In genomic region chr10:77197544-77197943, GRCh38 we compare ENCODE assay signal across 1 cellular context.
A peak's percentile ranks its signal among the peaks of the same experiment; 100 is the strongest.
TF ChIP-seq lines count a peak whose summit lies in the region.

No MANE protein-coding gene starts in this region.

TF ChIP-seq in GM12878, 131 proteins besides CTCF, POLR2A, EP300 and RAD21 (continued from another document and continues in another):
- TF ChIP-seq, protein P1, sequence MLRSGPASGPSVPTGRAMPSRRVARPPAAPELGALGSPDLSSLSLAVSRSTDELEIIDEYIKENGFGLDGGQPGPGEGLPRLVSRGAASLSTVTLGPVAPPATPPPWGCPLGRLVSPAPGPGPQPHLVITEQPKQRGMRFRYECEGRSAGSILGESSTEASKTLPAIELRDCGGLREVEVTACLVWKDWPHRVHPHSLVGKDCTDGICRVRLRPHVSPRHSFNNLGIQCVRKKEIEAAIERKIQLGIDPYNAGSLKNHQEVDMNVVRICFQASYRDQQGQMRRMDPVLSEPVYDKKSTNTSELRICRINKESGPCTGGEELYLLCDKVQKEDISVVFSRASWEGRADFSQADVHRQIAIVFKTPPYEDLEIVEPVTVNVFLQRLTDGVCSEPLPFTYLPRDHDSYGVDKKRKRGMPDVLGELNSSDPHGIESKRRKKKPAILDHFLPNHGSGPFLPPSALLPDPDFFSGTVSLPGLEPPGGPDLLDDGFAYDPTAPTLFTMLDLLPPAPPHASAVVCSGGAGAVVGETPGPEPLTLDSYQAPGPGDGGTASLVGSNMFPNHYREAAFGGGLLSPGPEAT (IDR thresholded peaks at IDR 0.05; ENCODE audit: low read depth): peak; percentile 41; the same call in 1 of the 2 replicates
- TF ChIP-seq ESRRA (IDR thresholded peaks at IDR 0.05; ENCODE audit: low read length) (no peak), STAT1 (conservative IDR thresholded peaks at IDR 0.05) (no peak), GATAD2B (conservative IDR thresholded peaks at IDR 0.05; ENCODE audit: low read depth) (no peak), ZBED1 (IDR thresholded peaks at IDR 0.05; ENCODE audit: borderline replicate concordance) (no peak), YBX1 (IDR thresholded peaks at IDR 0.05) (no peak), ZNF687 (IDR thresholded peaks at IDR 0.05) (0 out of 2 replicates have a peak, but pooled peaks have one; percentile 33), RFX5 (IDR thresholded peaks at IDR 0.05; ENCODE audit: low read depth, low read length) (no peak), ZNF207 (IDR thresholded peaks at IDR 0.05; ENCODE audit: borderline replicate concordance) (no peak), SRF (IDR thresholded peaks at IDR 0.05; ENCODE audit: low read depth in 2 of 2, low read length in 2 of 2) (no peak), ZSCAN29 (IDR thresholded peaks at IDR 0.05) (no peak), TCF12 (IDR thresholded peaks at IDR 0.05; ENCODE audit: low read depth, low read length) (no peak), SIN3A (IDR thresholded peaks at IDR 0.05; ENCODE audit: low read depth, low read length) (no peak), NR2C1 (IDR thresholded peaks at IDR 0.05) (no peak), MYC (IDR thresholded peaks at IDR 0.05; ENCODE audit: insufficient read depth, insufficient read length, insufficient replicate concordance, low read length, severe bottlenecking) (no peak), TBL1XR1 (IDR thresholded peaks at IDR 0.05; ENCODE audit: low read depth, low read length) (no peak), CHD4 (IDR thresholded peaks at IDR 0.05) (no peak), ZNF274 (IDR thresholded peaks at IDR 0.05; ENCODE audit: insufficient read depth, insufficient read length) (no peak), TARDBP (IDR thresholded peaks at IDR 0.05; ENCODE audit: borderline replicate concordance) (no peak), NFXL1 (IDR thresholded peaks at IDR 0.05; ENCODE audit: borderline replicate concordance) (no peak), ATF3 (IDR thresholded peaks at IDR 0.05; ENCODE audit: borderline replicate concordance, extremely low read depth, low read depth, low read length) (no peak), ZNF622 (IDR thresholded peaks at IDR 0.05) (no peak), ZNF217 (IDR thresholded peaks at IDR 0.05) (no peak)
- TF ChIP-seq, protein P2, sequence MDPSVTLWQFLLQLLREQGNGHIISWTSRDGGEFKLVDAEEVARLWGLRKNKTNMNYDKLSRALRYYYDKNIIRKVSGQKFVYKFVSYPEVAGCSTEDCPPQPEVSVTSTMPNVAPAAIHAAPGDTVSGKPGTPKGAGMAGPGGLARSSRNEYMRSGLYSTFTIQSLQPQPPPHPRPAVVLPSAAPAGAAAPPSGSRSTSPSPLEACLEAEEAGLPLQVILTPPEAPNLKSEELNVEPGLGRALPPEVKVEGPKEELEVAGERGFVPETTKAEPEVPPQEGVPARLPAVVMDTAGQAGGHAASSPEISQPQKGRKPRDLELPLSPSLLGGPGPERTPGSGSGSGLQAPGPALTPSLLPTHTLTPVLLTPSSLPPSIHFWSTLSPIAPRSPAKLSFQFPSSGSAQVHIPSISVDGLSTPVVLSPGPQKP (IDR thresholded peaks at IDR 0.05; ENCODE audit: low read depth, low read length): no peak
- TF ChIP-seq, protein P3, sequence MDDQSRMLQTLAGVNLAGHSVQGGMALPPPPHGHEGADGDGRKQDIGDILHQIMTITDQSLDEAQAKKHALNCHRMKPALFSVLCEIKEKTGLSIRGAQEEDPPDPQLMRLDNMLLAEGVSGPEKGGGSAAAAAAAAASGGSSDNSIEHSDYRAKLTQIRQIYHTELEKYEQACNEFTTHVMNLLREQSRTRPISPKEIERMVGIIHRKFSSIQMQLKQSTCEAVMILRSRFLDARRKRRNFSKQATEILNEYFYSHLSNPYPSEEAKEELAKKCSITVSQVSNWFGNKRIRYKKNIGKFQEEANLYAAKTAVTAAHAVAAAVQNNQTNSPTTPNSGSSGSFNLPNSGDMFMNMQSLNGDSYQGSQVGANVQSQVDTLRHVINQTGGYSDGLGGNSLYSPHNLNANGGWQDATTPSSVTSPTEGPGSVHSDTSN (IDR thresholded peaks at IDR 0.05; ENCODE audit: insufficient replicate concordance, low read depth, low read length): no peak
- TF ChIP-seq, protein P4, sequence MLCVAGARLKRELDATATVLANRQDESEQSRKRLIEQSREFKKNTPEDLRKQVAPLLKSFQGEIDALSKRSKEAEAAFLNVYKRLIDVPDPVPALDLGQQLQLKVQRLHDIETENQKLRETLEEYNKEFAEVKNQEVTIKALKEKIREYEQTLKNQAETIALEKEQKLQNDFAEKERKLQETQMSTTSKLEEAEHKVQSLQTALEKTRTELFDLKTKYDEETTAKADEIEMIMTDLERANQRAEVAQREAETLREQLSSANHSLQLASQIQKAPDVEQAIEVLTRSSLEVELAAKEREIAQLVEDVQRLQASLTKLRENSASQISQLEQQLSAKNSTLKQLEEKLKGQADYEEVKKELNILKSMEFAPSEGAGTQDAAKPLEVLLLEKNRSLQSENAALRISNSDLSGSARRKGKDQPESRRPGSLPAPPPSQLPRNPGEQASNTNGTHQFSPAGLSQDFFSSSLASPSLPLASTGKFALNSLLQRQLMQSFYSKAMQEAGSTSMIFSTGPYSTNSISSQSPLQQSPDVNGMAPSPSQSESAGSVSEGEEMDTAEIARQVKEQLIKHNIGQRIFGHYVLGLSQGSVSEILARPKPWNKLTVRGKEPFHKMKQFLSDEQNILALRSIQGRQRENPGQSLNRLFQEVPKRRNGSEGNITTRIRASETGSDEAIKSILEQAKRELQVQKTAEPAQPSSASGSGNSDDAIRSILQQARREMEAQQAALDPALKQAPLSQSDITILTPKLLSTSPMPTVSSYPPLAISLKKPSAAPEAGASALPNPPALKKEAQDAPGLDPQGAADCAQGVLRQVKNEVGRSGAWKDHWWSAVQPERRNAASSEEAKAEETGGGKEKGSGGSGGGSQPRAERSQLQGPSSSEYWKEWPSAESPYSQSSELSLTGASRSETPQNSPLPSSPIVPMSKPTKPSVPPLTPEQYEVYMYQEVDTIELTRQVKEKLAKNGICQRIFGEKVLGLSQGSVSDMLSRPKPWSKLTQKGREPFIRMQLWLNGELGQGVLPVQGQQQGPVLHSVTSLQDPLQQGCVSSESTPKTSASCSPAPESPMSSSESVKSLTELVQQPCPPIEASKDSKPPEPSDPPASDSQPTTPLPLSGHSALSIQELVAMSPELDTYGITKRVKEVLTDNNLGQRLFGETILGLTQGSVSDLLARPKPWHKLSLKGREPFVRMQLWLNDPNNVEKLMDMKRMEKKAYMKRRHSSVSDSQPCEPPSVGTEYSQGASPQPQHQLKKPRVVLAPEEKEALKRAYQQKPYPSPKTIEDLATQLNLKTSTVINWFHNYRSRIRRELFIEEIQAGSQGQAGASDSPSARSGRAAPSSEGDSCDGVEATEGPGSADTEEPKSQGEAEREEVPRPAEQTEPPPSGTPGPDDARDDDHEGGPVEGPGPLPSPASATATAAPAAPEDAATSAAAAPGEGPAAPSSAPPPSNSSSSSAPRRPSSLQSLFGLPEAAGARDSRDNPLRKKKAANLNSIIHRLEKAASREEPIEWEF (IDR thresholded peaks at IDR 0.05; ENCODE audit: insufficient replicate concordance, low read depth, low read length): peak; percentile 40
- TF ChIP-seq, protein P5, sequence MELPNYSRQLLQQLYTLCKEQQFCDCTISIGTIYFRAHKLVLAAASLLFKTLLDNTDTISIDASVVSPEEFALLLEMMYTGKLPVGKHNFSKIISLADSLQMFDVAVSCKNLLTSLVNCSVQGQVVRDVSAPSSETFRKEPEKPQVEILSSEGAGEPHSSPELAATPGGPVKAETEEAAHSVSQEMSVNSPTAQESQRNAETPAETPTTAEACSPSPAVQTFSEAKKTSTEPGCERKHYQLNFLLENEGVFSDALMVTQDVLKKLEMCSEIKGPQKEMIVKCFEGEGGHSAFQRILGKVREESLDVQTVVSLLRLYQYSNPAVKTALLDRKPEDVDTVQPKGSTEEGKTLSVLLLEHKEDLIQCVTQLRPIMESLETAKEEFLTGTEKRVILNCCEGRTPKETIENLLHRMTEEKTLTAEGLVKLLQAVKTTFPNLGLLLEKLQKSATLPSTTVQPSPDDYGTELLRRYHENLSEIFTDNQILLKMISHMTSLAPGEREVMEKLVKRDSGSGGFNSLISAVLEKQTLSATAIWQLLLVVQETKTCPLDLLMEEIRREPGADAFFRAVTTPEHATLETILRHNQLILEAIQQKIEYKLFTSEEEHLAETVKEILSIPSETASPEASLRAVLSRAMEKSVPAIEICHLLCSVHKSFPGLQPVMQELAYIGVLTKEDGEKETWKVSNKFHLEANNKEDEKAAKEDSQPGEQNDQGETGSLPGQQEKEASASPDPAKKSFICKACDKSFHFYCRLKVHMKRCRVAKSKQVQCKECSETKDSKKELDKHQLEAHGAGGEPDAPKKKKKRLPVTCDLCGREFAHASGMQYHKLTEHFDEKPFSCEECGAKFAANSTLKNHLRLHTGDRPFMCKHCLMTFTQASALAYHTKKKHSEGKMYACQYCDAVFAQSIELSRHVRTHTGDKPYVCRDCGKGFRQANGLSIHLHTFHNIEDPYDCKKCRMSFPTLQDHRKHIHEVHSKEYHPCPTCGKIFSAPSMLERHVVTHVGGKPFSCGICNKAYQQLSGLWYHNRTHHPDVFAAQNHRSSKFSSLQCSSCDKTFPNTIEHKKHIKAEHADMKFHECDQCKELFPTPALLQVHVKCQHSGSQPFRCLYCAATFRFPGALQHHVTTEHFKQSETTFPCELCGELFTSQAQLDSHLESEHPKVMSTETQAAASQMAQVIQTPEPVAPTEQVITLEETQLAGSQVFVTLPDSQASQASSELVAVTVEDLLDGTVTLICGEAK (IDR thresholded peaks at IDR 0.05; ENCODE audit: borderline replicate concordance): no peak
- TF ChIP-seq, protein P6, sequence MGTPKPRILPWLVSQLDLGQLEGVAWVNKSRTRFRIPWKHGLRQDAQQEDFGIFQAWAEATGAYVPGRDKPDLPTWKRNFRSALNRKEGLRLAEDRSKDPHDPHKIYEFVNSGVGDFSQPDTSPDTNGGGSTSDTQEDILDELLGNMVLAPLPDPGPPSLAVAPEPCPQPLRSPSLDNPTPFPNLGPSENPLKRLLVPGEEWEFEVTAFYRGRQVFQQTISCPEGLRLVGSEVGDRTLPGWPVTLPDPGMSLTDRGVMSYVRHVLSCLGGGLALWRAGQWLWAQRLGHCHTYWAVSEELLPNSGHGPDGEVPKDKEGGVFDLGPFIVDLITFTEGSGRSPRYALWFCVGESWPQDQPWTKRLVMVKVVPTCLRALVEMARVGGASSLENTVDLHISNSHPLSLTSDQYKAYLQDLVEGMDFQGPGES (IDR thresholded peaks at IDR 0.05): no peak
- TF ChIP-seq, protein P7, sequence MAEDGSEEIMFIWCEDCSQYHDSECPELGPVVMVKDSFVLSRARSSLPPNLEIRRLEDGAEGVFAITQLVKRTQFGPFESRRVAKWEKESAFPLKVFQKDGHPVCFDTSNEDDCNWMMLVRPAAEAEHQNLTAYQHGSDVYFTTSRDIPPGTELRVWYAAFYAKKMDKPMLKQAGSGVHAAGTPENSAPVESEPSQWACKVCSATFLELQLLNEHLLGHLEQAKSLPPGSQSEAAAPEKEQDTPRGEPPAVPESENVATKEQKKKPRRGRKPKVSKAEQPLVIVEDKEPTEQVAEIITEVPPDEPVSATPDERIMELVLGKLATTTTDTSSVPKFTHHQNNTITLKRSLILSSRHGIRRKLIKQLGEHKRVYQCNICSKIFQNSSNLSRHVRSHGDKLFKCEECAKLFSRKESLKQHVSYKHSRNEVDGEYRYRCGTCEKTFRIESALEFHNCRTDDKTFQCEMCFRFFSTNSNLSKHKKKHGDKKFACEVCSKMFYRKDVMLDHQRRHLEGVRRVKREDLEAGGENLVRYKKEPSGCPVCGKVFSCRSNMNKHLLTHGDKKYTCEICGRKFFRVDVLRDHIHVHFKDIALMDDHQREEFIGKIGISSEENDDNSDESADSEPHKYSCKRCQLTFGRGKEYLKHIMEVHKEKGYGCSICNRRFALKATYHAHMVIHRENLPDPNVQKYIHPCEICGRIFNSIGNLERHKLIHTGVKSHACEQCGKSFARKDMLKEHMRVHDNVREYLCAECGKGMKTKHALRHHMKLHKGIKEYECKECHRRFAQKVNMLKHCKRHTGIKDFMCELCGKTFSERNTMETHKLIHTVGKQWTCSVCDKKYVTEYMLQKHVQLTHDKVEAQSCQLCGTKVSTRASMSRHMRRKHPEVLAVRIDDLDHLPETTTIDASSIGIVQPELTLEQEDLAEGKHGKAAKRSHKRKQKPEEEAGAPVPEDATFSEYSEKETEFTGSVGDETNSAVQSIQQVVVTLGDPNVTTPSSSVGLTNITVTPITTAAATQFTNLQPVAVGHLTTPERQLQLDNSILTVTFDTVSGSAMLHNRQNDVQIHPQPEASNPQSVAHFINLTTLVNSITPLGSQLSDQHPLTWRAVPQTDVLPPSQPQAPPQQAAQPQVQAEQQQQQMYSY (CRISPR knock-in tag; IDR thresholded peaks at IDR 0.05): no peak
